ENCODE assay signal across 21 cellular contexts in the genomic region with DNA sequence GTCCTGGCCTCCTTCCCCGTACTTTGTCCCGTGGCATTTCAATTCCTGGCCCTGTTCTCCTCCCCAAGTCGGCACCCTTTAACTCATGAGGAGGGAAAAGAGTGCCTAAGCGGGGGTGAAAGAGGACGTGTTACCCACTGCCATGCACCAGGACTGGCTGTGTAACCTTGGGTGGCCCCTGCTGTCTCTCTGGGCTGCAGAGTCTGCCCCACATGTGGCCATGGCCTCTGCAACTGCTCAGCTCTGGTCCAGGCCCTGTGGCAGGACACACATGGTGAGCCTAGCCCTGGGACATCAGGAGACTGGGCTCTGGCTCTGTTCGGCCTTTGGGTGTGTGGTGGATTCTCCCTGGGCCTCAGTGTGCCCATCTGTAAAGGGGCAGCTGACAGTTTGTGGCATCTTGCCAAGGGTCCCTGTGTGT.
"Had no signal": no experiment of that assay in that cellular context is flagged by ENCODE, and none has a peak within 500 bp of the region (broad histone marks: within the 10 kb centered on the region; RNA-seq: fewer than 3 reads in every experiment).

No MANE protein-coding gene starts in this region.

- H2AFZ ChIP-seq: neural progenitor cell, parathyroid adenoma had no signal

- H3K79me2 ChIP-seq: parathyroid adenoma had no signal

- H3K36me3 ChIP-seq: neural progenitor cell had no signal

- H3K27ac ChIP-seq: heart left ventricle, parathyroid adenoma, prostate gland had no signal

- FAIRE-seq: endometrium, frontal cortex, islet of Langerhans, small intestine had no signal

- H3K9me3 ChIP-seq: heart left ventricle, mucosa of descending colon, prostate gland had no signal

- H3K9me3 Mint-ChIP-seq: naive thymus-derived CD8-positive, alpha-beta T cell; neural progenitor cell had no signal

- H3K4me2 ChIP-seq: neural progenitor cell had no signal

- DNase-seq: cortex of kidney; effector memory CD4-positive, alpha-beta T cell; heart left ventricle; hippocampal formation; kidney glomerular epithelial cell; mammary epithelial cell; mucosa of descending colon; naive thymus-derived CD8-positive, alpha-beta T cell; occipital lobe; small intestine; stimulated activated CD4-positive, alpha-beta T cell treated with anti-CD3 and anti-CD28 coated beads, Interleukin-12 subunit alpha, Interleukin-12 subunit beta, amount 100 ng/mL, for 4 hours; stimulated activated naive CD4-positive, alpha-beta T cell treated with Interleukin-2 at 50 U/mL for 16 hours; trophoblast cell had no signal

- H3K27ac Mint-ChIP-seq: neural progenitor cell had no signal

- H3K9ac ChIP-seq: neural progenitor cell, parathyroid adenoma had no signal

- ATAC-seq: esophagus mucosa; heart left ventricle; left lobe of liver; mucosa of descending colon; naive thymus-derived CD8-positive, alpha-beta T cell had no signal

- H3K27me3 ChIP-seq: neural progenitor cell had no signal

- H3K4me3 ChIP-seq: heart left ventricle, mucosa of descending colon, neural progenitor cell, prostate gland had no signal

- H3K36me3 Mint-ChIP-seq: naive thymus-derived CD8-positive, alpha-beta T cell had no signal

- H3K4me3 Mint-ChIP-seq: neural progenitor cell had no signal

- H3K4me1 ChIP-seq: parathyroid adenoma had no signal
